In genomic region chr5:83831834-83832233, GRCh38 we compare ENCODE assay signal across 6 cellular contexts.
"Had no signal": no experiment of that assay in that cellular context is flagged by ENCODE, and none has a peak within 500 bp of the region (broad histone marks: within the 10 kb centered on the region; RNA-seq: fewer than 3 reads in every experiment).

No MANE protein-coding gene starts in this region.

- ATAC-seq: K562 had no signal

- H3K27ac ChIP-seq: HL-60, KMS-11 had no signal

- H3K4me2 ChIP-seq: KMS-11 had no signal

- FAIRE-seq: HTR-8/SVneo, K562 had no signal

- H3K9ac ChIP-seq: KMS-11 had no signal

- DNase-seq: KBM-7, KG1 had no signal

- H3K4me3 ChIP-seq: K562 had no signal
